In genomic region chr2:232485333-232485756, GRCh38 we compare ENCODE assay signal across 17 cellular contexts. TPM values are rescaled to one million over a fixed set of nuclear protein-coding genes. Genes with fewer than 3 reads are reported as not detected.
A peak's percentile ranks its signal among the peaks of the same experiment; 100 is the strongest.
DNase-seq lines count a peak whose midpoint lies in the region; ATAC-seq and TF ChIP-seq lines count a peak whose summit lies in the region.
"Had no signal": no experiment of that assay in that cellular context is flagged by ENCODE, and none has a peak within 500 bp of the region (broad histone marks: within the 10 kb centered on the region; RNA-seq: fewer than 3 reads in every experiment).

No MANE protein-coding gene starts in this region.

- H3K27ac Mint-ChIP-seq in activated naive CD4-positive, alpha-beta T cell treated with anti-CD3 and anti-CD28 coated beads, Interleukin-2, amount 50 U/mL, for 72 hours, result peak overlapping the region in 1 of 2 donors; percentile 65
- H3K27ac Mint-ChIP-seq: activated T-cell treated with anti-CD3 and anti-CD28 coated beads, Interleukin-2, amount 50 U/mL, for 24 hours; HFFc6 had no signal

- H3K36me3 ChIP-seq in RWPE2 (ENCODE audit: low read depth) (no peaks in the 10 kb centered on the region), iPS-20b (ENCODE audit: insufficient read depth, low read depth, low read length) (no peaks in the 10 kb centered on the region), suprapubic skin (no peaks in the 10 kb centered on the region)
- H3K36me3 ChIP-seq: tibial artery had no signal

- TF ChIP-seq EP300 in suprapubic skin (IDR thresholded peaks at IDR 0.05), result no peak

- H3K4me1 ChIP-seq in RWPE2 (ENCODE audit: insufficient read depth, poor library complexity, severe bottlenecking) (no peaks in the 10 kb centered on the region), iPS-20b (ENCODE audit: insufficient read depth, low read length) (peaks cover 7% of the 10 kb centered on the region; the same call in 1 of the 2 replicates), suprapubic skin (peaks cover 24% of the 10 kb centered on the region)

- H3K9ac ChIP-seq in iPS-20b (ENCODE audit: low read depth, low read length), result no peak overlapping the region

- H3K4me3 ChIP-seq in RWPE2 (ENCODE audit: severe bottlenecking) (no peak overlapping the region), iPS-20b (ENCODE audit: low read length) (peak overlapping the region; percentile 59; the same call in 1 of the 2 replicates), suprapubic skin (peak overlapping the region; percentile 17)
- H3K4me3 ChIP-seq: tibial artery had no signal

- peaks cover 51% of the 10 kb centered on the region for H3K27me3 ChIP-seq in RWPE2 (ENCODE audit: insufficient read depth, poor library complexity, severe bottlenecking)
- H3K27me3 ChIP-seq in iPS-20b (ENCODE audit: insufficient read depth, low read length), result peaks cover 82% of the 10 kb centered on the region
- H3K27me3 ChIP-seq in suprapubic skin, result peaks cover 96% of the 10 kb centered on the region

- H3K9me3 ChIP-seq in RWPE2 (ENCODE audit: severe bottlenecking) (no peaks in the 10 kb centered on the region), iPS-20b (ENCODE audit: insufficient read depth, low read depth, low read length) (no peaks in the 10 kb centered on the region), suprapubic skin (no peaks in the 10 kb centered on the region)
- H3K9me3 ChIP-seq: tibial artery had no signal

- no peaks in the 10 kb centered on the region for H3K36me3 Mint-ChIP-seq in activated naive CD4-positive, alpha-beta T cell treated with anti-CD3 and anti-CD28 coated beads, Interleukin-2, amount 50 U/mL, for 72 hours

- TF ChIP-seq POLR2A in suprapubic skin (IDR thresholded peaks at IDR 0.05), result no peak

- H3K27ac ChIP-seq in RWPE2 (ENCODE audit: poor library complexity, severe bottlenecking) (no peak overlapping the region), iPS-20b (ENCODE audit: low read length) (no peak overlapping the region), suprapubic skin (no peak overlapping the region)
- H3K27ac ChIP-seq: tibial artery had no signal

- peak; percentile 9 for DNase-seq in activated naive CD4-positive, alpha-beta T cell treated with anti-CD3 and anti-CD28 coated beads, Interleukin-2, amount 50 U/mL, for 16 hours
- DNase-seq in activated naive CD4-positive, alpha-beta T cell treated with anti-CD3 and anti-CD28 coated beads, Interleukin-2, amount 50 U/mL, for 72 hours (ENCODE audit: low spot score in 2 of 2), result no peak
- peak; percentile 25 for DNase-seq in RWPE2 (ENCODE audit: low spot score)
- DNase-seq in suprapubic skin (ENCODE audit: low spot score in 2 of 2), result peak in 1 of 2 donors; percentile 27
- no peak for DNase-seq in NK-92 (lab: John Stamatoyannopoulos, UW; ENCODE audit: unreplicated experiment)
- no peak for DNase-seq in DMS53 treated with DMSO at 0.1 percent for 48 hours (lab: John Stamatoyannopoulos, UW; ENCODE audit: unreplicated experiment)
- DNase-seq: activated CD4-positive, CD25-positive, alpha-beta regulatory T cell; activated T-cell treated with anti-CD3 and anti-CD28 coated beads, Interleukin-2, amount 50 U/mL, for 24 hours; DND-41; effector CD8-positive, alpha-beta T cell; HFFc6 had no signal

- ATAC-seq in activated naive CD4-positive, alpha-beta T cell treated with anti-CD3 and anti-CD28 coated beads, Interleukin-2, amount 50 U/mL, for 72 hours, result no peak
- ATAC-seq in RWPE2 (ENCODE audit: low read depth), result 0 out of 3 replicates have a peak, but pooled peaks have one; percentile 5
- ATAC-seq in HG02678 (IDR thresholded peaks at IDR 0.05; ENCODE audit: unreplicated experiment), result no peak

- 11% methylated on average over 10 of the region's 22 CpGs for WGBS in suprapubic skin

- TF ChIP-seq CTCF in RWPE2 (IDR thresholded peaks at IDR 0.05; ENCODE audit: poor library complexity, severe bottlenecking) (no peak), suprapubic skin (IDR thresholded peaks at IDR 0.05) (no peak)

- no peaks in the 10 kb centered on the region for H3K9me3 Mint-ChIP-seq in activated naive CD4-positive, alpha-beta T cell treated with anti-CD3 and anti-CD28 coated beads, Interleukin-2, amount 50 U/mL, for 72 hours
- H3K9me3 Mint-ChIP-seq: activated T-cell treated with anti-CD3 and anti-CD28 coated beads, Interleukin-2, amount 50 U/mL, for 24 hours; HFFc6 had no signal

RNA-seq across cellular contexts. Expression of gene ECEL1, which starts 2.3 kb away (rescaled TPM):
- not detected for total RNA-seq in activated naive CD4-positive, alpha-beta T cell treated with anti-CD3 and anti-CD28 coated beads, Interleukin-2, amount 50 U/mL, for 72 hours
- total RNA-seq in suprapubic skin, result under 1 TPM in 2 of 4 donors, not detected in 2; 0.68 to 0.83 TPM
- total RNA-seq: fibroblast of villous mesenchyme, HFFc6, mononuclear cell, pulmonary artery endothelial cell had no signal

RNA-seq across cellular contexts. Expression of gene ALPI, which starts 29.4 kb away (rescaled TPM):
- total RNA-seq in activated naive CD4-positive, alpha-beta T cell treated with anti-CD3 and anti-CD28 coated beads, Interleukin-2, amount 50 U/mL, for 72 hours, result not detected
- total RNA-seq in suprapubic skin, result not detected
- total RNA-seq: fibroblast of villous mesenchyme, HFFc6, mononuclear cell, pulmonary artery endothelial cell had no signal

RNA-seq across cellular contexts. Expression of gene PRSS56, which starts 34.8 kb away (rescaled TPM):
- total RNA-seq in activated naive CD4-positive, alpha-beta T cell treated with anti-CD3 and anti-CD28 coated beads, Interleukin-2, amount 50 U/mL, for 72 hours, result not detected
- not detected for total RNA-seq in suprapubic skin
- total RNA-seq: fibroblast of villous mesenchyme, HFFc6, mononuclear cell, pulmonary artery endothelial cell had no signal

RNA-seq across cellular contexts. Expression of gene CHRND, which starts 40.6 kb away (rescaled TPM):
- not detected for total RNA-seq in activated naive CD4-positive, alpha-beta T cell treated with anti-CD3 and anti-CD28 coated beads, Interleukin-2, amount 50 U/mL, for 72 hours
- not detected for total RNA-seq in suprapubic skin
- total RNA-seq: fibroblast of villous mesenchyme, HFFc6, mononuclear cell, pulmonary artery endothelial cell had no signal

RNA-seq across cellular contexts. Expression of gene CHRNG, which starts 54.1 kb away (rescaled TPM):
- total RNA-seq in activated naive CD4-positive, alpha-beta T cell treated with anti-CD3 and anti-CD28 coated beads, Interleukin-2, amount 50 U/mL, for 72 hours, result not detected
- not detected for total RNA-seq in suprapubic skin
- total RNA-seq: fibroblast of villous mesenchyme, HFFc6, mononuclear cell, pulmonary artery endothelial cell had no signal

Comparison
In these comparisons a context has a peak if more than half of its experiments do, and no peak if none do; other contexts are left out.
1. DNase-seq: peak in activated naive CD4-positive, alpha-beta T cell treated with anti-CD3 and anti-CD28 coated beads, Interleukin-2, amount 50 U/mL, for 16 hours (single experiment) and RWPE2 (single experiment); none in activated naive CD4-positive, alpha-beta T cell treated with anti-CD3 and anti-CD28 coated beads, Interleukin-2, amount 50 U/mL, for 72 hours (0 of 2), NK-92 (single experiment) and DMS53 treated with DMSO at 0.1 percent for 48 hours (single experiment).